11 cellular contexts compared by ENCODE assay signal in genomic region chr15:84947947-84948830, GRCh38. TPM values are rescaled to one million over a fixed set of nuclear protein-coding genes. Genes with fewer than 3 reads are reported as not detected.
DNase-seq lines count a peak whose midpoint lies in the region; ATAC-seq lines count a peak whose summit lies in the region.
"Had no signal": no experiment of that assay in that cellular context is flagged by ENCODE, and none has a peak within 500 bp of the region (broad histone marks: within the 10 kb centered on the region; RNA-seq: fewer than 3 reads in every experiment).

No MANE protein-coding gene starts in this region.

- H3K4me3 ChIP-seq in skeletal muscle satellite cell (ENCODE audit: low read length): no peak overlapping the region

- peak; percentile 94 for DNase-seq in GM04504 (ENCODE audit: low read depth)
- DNase-seq in amniotic epithelial cell (ENCODE audit: low read depth): peak; percentile 85
- peak; percentile 70 for DNase-seq in glomerular visceral epithelial cell (ENCODE audit: extremely low spot score)
- DNase-seq in NCI-H187 (lab: John Stamatoyannopoulos, UW): no peak
- no peak for DNase-seq in activated CD8-positive, alpha-beta memory T cell treated with anti-CD3 and anti-CD28 coated beads, Interleukin-2, amount 50 U/mL, for 48 hours
- no peak for DNase-seq in mucosa of gallbladder (ENCODE audit: low spot score)
- DNase-seq: activated gamma-delta T cell treated with Interleukin-2 at 50 U/mL for 16 hours; DMS153; stimulated activated CD4-positive, alpha-beta T cell treated with anti-CD3 and anti-CD28 coated beads, Interleukin-4, amount 100 ng/mL, for 1 hour had no signal

- H3K9ac ChIP-seq in skeletal muscle satellite cell (ENCODE audit: low read depth, low read length): no peak overlapping the region

- peak overlapping the region; percentile 5 for H3K4me2 ChIP-seq in skeletal muscle satellite cell (ENCODE audit: low read length)

- no peak overlapping the region for H3K27ac Mint-ChIP-seq in stimulated activated memory B cell treated with anti-CD40 and anti-IgM and Interleukin-4, amounts not matched to agents 10 μg/mL and 1 μg/mL and 100 μg/mL, for 72 hours

- no peaks in the 10 kb centered on the region for H3K36me3 Mint-ChIP-seq in stimulated activated memory B cell treated with anti-CD40 and anti-IgM and Interleukin-4, amounts not matched to agents 10 μg/mL and 1 μg/mL and 100 μg/mL, for 72 hours

- no peak for ATAC-seq in stimulated activated memory B cell treated with anti-CD40 and anti-IgM and Interleukin-4, amounts not matched to agents 10 μg/mL and 1 μg/mL and 100 μg/mL, for 72 hours

- no peaks in the 10 kb centered on the region for H3K9me3 ChIP-seq in skeletal muscle satellite cell (replicated peaks; ENCODE audit: low read length)

- no peaks in the 10 kb centered on the region for H3K27me3 ChIP-seq in skeletal muscle satellite cell (ENCODE audit: control insufficient read depth, insufficient read depth, low read length)

- H3K9me3 Mint-ChIP-seq in stimulated activated memory B cell treated with anti-CD40 and anti-IgM and Interleukin-4, amounts not matched to agents 10 μg/mL and 1 μg/mL and 100 μg/mL, for 72 hours: no peaks in the 10 kb centered on the region

- H3K4me1 ChIP-seq in skeletal muscle satellite cell (ENCODE audit: control insufficient read depth, insufficient read depth, low read length): peaks cover 32% of the 10 kb centered on the region

- H3K27me3 Mint-ChIP-seq in stimulated activated memory B cell treated with anti-CD40 and anti-IgM and Interleukin-4, amounts not matched to agents 10 μg/mL and 1 μg/mL and 100 μg/mL, for 72 hours: peaks cover 33% of the 10 kb centered on the region

- H3K36me3 ChIP-seq in skeletal muscle satellite cell (ENCODE audit: insufficient read depth, low read length): no peaks in the 10 kb centered on the region

- H3K4me1 Mint-ChIP-seq in stimulated activated memory B cell treated with anti-CD40 and anti-IgM and Interleukin-4, amounts not matched to agents 10 μg/mL and 1 μg/mL and 100 μg/mL, for 72 hours: no peaks in the 10 kb centered on the region

- H3K4me3 Mint-ChIP-seq in stimulated activated memory B cell treated with anti-CD40 and anti-IgM and Interleukin-4, amounts not matched to agents 10 μg/mL and 1 μg/mL and 100 μg/mL, for 72 hours: no peak overlapping the region

RNA-seq across cellular contexts. Expression of gene PDE8A, which starts 33.5 kb away (rescaled TPM):
- 17.0 and 17.5 TPM in 2 replicates for total RNA-seq in skeletal muscle satellite cell (2012; rRNA removed)
- 80.0 TPM for total RNA-seq in mucosa of gallbladder

Comparison
In these comparisons a context has a peak if more than half of its experiments do, and no peak if none do; other contexts are left out.
1. DNase-seq: peak in GM04504 (single experiment), amniotic epithelial cell (single experiment) and glomerular visceral epithelial cell (single experiment); none in NCI-H187 (0 of 2), activated CD8-positive, alpha-beta memory T cell treated with anti-CD3 and anti-CD28 coated beads, Interleukin-2, amount 50 U/mL, for 48 hours (single experiment) and mucosa of gallbladder (single experiment).